Comparison of ENCODE assay signal across 8 cellular contexts in genomic region chr22:31082606-31083376, GRCh38.
A peak's percentile ranks its signal among the peaks of the same experiment; 100 is the strongest.
DNase-seq lines count a peak whose midpoint lies in the region; ATAC-seq and TF ChIP-seq lines count a peak whose summit lies in the region.

No MANE protein-coding gene starts in this region.

- peak; percentile 27 for TF ChIP-seq CTCF in GM20000 (IDR thresholded peaks at IDR 0.05; ENCODE audit: extremely low read depth, missing control alignments)

- ATAC-seq in GM21737 (IDR thresholded peaks at IDR 0.05; ENCODE audit: unreplicated experiment), result no peak

- DNase-seq in ACHN, result peak; percentile 75
- no peak for DNase-seq in GM20000 (ENCODE audit: low spot score)
- peak; percentile 71 for DNase-seq in SW480 (ENCODE audit: low spot score)
- DNase-seq in T47D (ENCODE audit: low read depth in 1 of 2, low spot score in 1 of 2), result peak; percentile 61 to 66
- DNase-seq in left kidney (ENCODE audit: low read depth, low spot score), result peak; percentile 53
- DNase-seq in stimulated activated CD8-positive, alpha-beta memory T cell treated with anti-CD3 and anti-CD28 coated beads, Interleukin-15, amount 100 ng/mL, for 24 hours (ENCODE audit: low read depth), result peak; percentile 27
- no peak for DNase-seq in retina

- in situ Hi-C loops in ACHN (cut with HindIII; ENCODE audit: low pct_ligation_motif_present, low pct_unique_long_range_greater_than_20kb, low sequenced_read_pairs), result no loop called here
- in situ Hi-C loops in T47D (cut with HindIII; ENCODE audit: low pct_unique_long_range_greater_than_20kb, low sequenced_read_pairs), result no loop called here

Comparison
In these comparisons a context has a peak if more than half of its experiments do, and no peak if none do; other contexts are left out.
1. DNase-seq: peak in ACHN (single experiment), SW480 (single experiment), T47D (2 of 2), left kidney (single experiment) and stimulated activated CD8-positive, alpha-beta memory T cell treated with anti-CD3 and anti-CD28 coated beads, Interleukin-15, amount 100 ng/mL, for 24 hours (single experiment); none in GM20000 (single experiment) and retina (single experiment).